In the genomic region with DNA sequence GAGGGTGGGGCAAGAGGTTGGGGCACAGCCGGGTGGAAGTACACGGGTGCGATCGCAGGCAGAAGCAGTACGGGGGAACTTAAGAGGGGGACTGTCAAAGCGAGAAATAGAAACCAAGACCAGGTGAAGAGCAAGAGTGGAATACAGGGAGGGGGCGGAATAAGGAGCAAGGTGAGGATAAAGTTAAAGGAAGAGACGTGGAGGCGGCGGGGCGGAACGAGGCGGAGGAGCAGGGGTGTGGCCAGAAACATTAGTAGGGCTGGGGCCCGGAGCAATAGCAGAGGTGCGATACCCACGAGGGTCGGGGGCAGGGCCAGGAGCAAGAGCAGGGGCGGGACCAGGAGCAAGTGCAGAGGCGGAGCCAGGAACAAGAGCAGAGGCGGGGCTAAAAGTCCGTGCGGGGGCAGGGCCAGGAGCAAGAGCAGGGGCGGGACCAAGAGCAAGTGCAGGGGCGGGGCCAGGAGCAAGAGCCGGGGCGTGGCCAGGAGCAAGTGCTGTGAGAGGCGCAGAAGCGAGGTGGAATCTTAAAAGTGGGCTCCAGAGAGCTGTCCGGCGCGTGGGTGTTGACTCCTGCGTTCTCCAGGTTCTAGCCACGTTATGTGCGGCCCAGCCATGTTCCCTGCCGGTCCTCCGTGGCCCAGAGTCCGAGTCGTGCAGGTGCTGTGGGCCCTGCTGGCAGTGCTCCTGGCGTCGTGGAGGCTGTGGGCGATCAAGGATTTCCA, we compare ENCODE assay signal across 8 cellular contexts. TPM values are rescaled to one million over a fixed set of nuclear protein-coding genes. Genes with fewer than 3 reads are reported as not detected.
A peak's percentile ranks its signal among the peaks of the same experiment; 100 is the strongest.
DNase-seq lines count a peak whose midpoint lies in the region; ATAC-seq and TF ChIP-seq lines count a peak whose summit lies in the region.

No MANE protein-coding gene starts in this region.

- peaks cover 27% of the 10 kb centered on the region for H3K4me1 Mint-ChIP-seq in dendritic cell treated with granulocyte-macrophage colony-stimulating factor and Interleukin-4, amounts not matched to agents 40 ng/mL and 50 ng/mL, for 4 days (ENCODE audit: low read depth)

- H3K4me3 Mint-ChIP-seq in dendritic cell treated with granulocyte-macrophage colony-stimulating factor and Interleukin-4, amounts not matched to agents 40 ng/mL and 50 ng/mL, for 4 days, result peak overlapping the region; percentile 96

- peak overlapping the region; percentile 48 to 66 (median 65) for H3K4me3 ChIP-seq in right lobe of liver

- no peaks in the 10 kb centered on the region for H3K27me3 Mint-ChIP-seq in dendritic cell treated with granulocyte-macrophage colony-stimulating factor and Interleukin-4, amounts not matched to agents 40 ng/mL and 50 ng/mL, for 4 days

- H3K9me3 ChIP-seq in right lobe of liver, result no peaks in the 10 kb centered on the region

- DNase-seq in C1 segment of cervical spinal cord (lab: John Stamatoyannopoulos, UW) (peak; percentile 26 to 91 (median 81)), NCI-H748 treated with DMSO at 0.1 percent for 48 hours (lab: John Stamatoyannopoulos, UW) (peak; percentile 99), right lobe of liver (peak; percentile 95 to 97 (median 95))
- DNase-seq in activated CD4-positive, alpha-beta T cell treated with anti-CD3 and anti-CD28 coated beads, Interleukin-2, amount 50 U/mL, for 24 hours (ENCODE audit: low read depth in 1 of 2, low spot score in 1 of 2), result peak; percentile 84 to 94
- DNase-seq in stimulated activated CD4-positive, alpha-beta T cell treated with anti-CD3 and anti-CD28 coated beads, Interleukin-4, amount 100 ng/mL, for 1 hour, result peak; percentile 94

- intact Hi-C loops in dendritic cell treated with granulocyte-macrophage colony-stimulating factor and Interleukin-4, amounts not matched to agents 40 ng/mL and 50 ng/mL, for 4 days (cut with micrococcal nuclease), result loop anchor here (1.0 kb wide), 2 partner anchors 26 to 67 kb away; a partner anchor contains a TSS
- intact Hi-C loops in right lobe of liver (cut with DNase I), result no loop called here

- H3K27me3 ChIP-seq in right lobe of liver, result no peaks in the 10 kb centered on the region

- no peaks in the 10 kb centered on the region for H3K36me3 ChIP-seq in right lobe of liver

- TF ChIP-seq CTCF in right lobe of liver (IDR thresholded peaks at IDR 0.05), result no peak

- H3K27ac ChIP-seq in right lobe of liver, result peak overlapping the region; percentile 58 to 79 (median 78)

- no peaks in the 10 kb centered on the region for H3K9me3 Mint-ChIP-seq in dendritic cell treated with granulocyte-macrophage colony-stimulating factor and Interleukin-4, amounts not matched to agents 40 ng/mL and 50 ng/mL, for 4 days

- peak; percentile 56 for ATAC-seq in GM19395 (IDR thresholded peaks at IDR 0.05; ENCODE audit: unreplicated experiment)
- peak; percentile 35 for ATAC-seq in HG03565 (IDR thresholded peaks at IDR 0.05; ENCODE audit: unreplicated experiment)
- peak; percentile 73 to 81 (median 79) for ATAC-seq in right lobe of liver

- H3K4me1 ChIP-seq in right lobe of liver, result peaks cover 0 to 4% (median 0%) of the 10 kb centered on the region in 4 donors

- WGBS in right lobe of liver (ENCODE audit: insufficient coverage, low coverage, low lambda C conversion rate, missing lambda C conversion rate), result 2% methylated on average over 23 of the region's 41 CpGs

- no peak for TF ChIP-seq POLR2A in right lobe of liver (IDR thresholded peaks at IDR 0.05)

- peak overlapping the region; percentile 98 for H3K27ac Mint-ChIP-seq in dendritic cell treated with granulocyte-macrophage colony-stimulating factor and Interleukin-4, amounts not matched to agents 40 ng/mL and 50 ng/mL, for 4 days

- H3K36me3 Mint-ChIP-seq in dendritic cell treated with granulocyte-macrophage colony-stimulating factor and Interleukin-4, amounts not matched to agents 40 ng/mL and 50 ng/mL, for 4 days (ENCODE audit: low read depth), result peaks cover 62% of the 10 kb centered on the region

RNA-seq across cellular contexts. Expression of a gene that starts 1.2 kb away (rescaled TPM):
- total RNA-seq in right lobe of liver, result 1 to 10 TPM in 4 of 6 experiments, under 1 TPM in 1, not detected in 1; 0.69 to 4.4 (median 2.4) TPM

RNA-seq across cellular contexts. Expression of a gene that starts 17.2 kb away (rescaled TPM):
- 1 to 10 TPM; 1.1 to 3.1 (median 2.2) TPM for total RNA-seq in right lobe of liver

RNA-seq across cellular contexts. Expression of a gene that starts 21.1 kb away (rescaled TPM):
- 10 to 100 TPM; 26.3 to 69.7 (median 42.0) TPM for total RNA-seq in right lobe of liver

RNA-seq across cellular contexts. Expression of a gene that starts 32.7 kb away (rescaled TPM):
- 1 to 10 TPM in 1 of 6 experiments, not detected in 5; 1.8 TPM for total RNA-seq in right lobe of liver

RNA-seq across cellular contexts. Expression of a gene that starts 37.6 kb away (rescaled TPM):
- total RNA-seq in right lobe of liver, result 100 to 1,000 TPM in 2 of 6 experiments, 10 to 100 TPM in 4; 69.2 to 181 (median 75.2) TPM

Comparison
In these comparisons a context has a peak if more than half of its experiments do, and no peak if none do; other contexts are left out.
1. Peak in every context shown above with its lines: DNase-seq, ATAC-seq, H3K4me3 ChIP-seq and H3K27ac ChIP-seq.